In the genomic region with DNA sequence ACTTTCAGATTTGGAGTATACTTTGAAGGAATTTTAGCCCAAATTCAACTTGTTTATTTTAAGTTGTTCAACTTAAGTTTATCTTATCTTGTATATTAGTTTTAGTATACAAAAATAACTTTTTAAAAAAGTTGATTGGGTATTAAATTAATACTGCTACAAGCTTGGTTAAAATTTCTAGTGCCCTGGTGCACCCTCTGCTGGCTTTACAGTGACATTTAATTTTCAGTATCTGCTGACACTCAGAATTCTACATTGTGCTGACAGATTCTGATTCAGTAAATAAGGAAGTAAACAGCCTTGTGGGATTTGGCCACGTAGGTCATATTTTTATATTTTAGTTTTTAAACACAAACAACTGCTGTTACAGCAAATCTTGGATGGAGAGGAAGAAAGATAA, we compare ENCODE assay signal across 8 cellular contexts. TPM values are rescaled to one million over a fixed set of nuclear protein-coding genes. Genes with fewer than 3 reads are reported as not detected.
A peak's percentile ranks its signal among the peaks of the same experiment; 100 is the strongest.
DNase-seq lines count a peak whose midpoint lies in the region; ATAC-seq and TF ChIP-seq lines count a peak whose summit lies in the region.

No MANE protein-coding gene starts in this region.

- H3K4me3 Mint-ChIP-seq in CD8-positive, alpha-beta memory T cell, result peak overlapping the region in 2 of 7 donors; percentile 29 to 50

- TF ChIP-seq POLR2A in stomach (IDR thresholded peaks at IDR 0.05), result no peak

- intact Hi-C loops in stomach (cut with DNase I; ENCODE audit: low total_unique reads), result no loop called here

- CTCF ChIA-PET in CD8-positive, alpha-beta memory T cell (lab: Charles Lee), result interaction anchor here (1.1 to 1.4 kb wide), 2 partner anchors 10 to 78 kb away, joined by 3 to 5 read pairs; no protein-coding TSS in a partner anchor

- DNase-seq in NCI-H1436 (lab: John Stamatoyannopoulos, UW) (peak; percentile 2), NCI-H1436 treated with DMSO at 0.1 percent for 48 hours (lab: John Stamatoyannopoulos, UW) (no peak), NAMALWA (ENCODE audit: low spot score) (peak; percentile 67), astrocyte of the spinal cord (ENCODE audit: low read depth, low spot score) (no peak), lung microvascular endothelial cell (ENCODE audit: low read depth in 2 of 2) (peak; percentile 15 to 49), stomach (no peak)
- no peak for DNase-seq in CD8-positive, alpha-beta memory T cell

- H3K9me3 Mint-ChIP-seq in CD8-positive, alpha-beta memory T cell, result peaks cover 0 to 3% (median 0%) of the 10 kb centered on the region in 5 donors

- POLR2A ChIA-PET in CD8-positive, alpha-beta memory T cell (lab: Charles Lee), result no interaction called here

- H3K4me3 ChIP-seq in astrocyte of the spinal cord (ENCODE audit: low read depth, low read length), result no peak overlapping the region
- no peak overlapping the region for H3K4me3 ChIP-seq in stomach
- no peak overlapping the region for H3K4me3 ChIP-seq in CD8-positive, alpha-beta memory T cell (ENCODE audit: low read length)

- H3K27me3 Mint-ChIP-seq in CD8-positive, alpha-beta memory T cell, result peaks cover 19 to 28% of the 10 kb centered on the region in 2 donors

- TF ChIP-seq CTCF in astrocyte of the spinal cord (IDR thresholded peaks at IDR 0.05; ENCODE audit: low read depth, low read length) (peak; percentile 22), stomach (IDR thresholded peaks at IDR 0.05) (peak in 3 of 7 experiments; percentile 27 to 40 (median 36))

- peaks cover 0 to 16% (median 0%) of the 10 kb centered on the region in 4 donors for H3K4me1 ChIP-seq in stomach
- peaks cover 7% of the 10 kb centered on the region for H3K4me1 ChIP-seq in CD8-positive, alpha-beta memory T cell (ENCODE audit: insufficient read depth, low read length)

- peaks cover 0 to 20% (median 8%) of the 10 kb centered on the region in 3 donors for H3K27me3 ChIP-seq in stomach
- no peaks in the 10 kb centered on the region for H3K27me3 ChIP-seq in CD8-positive, alpha-beta memory T cell (ENCODE audit: insufficient read depth, low read length, poor library complexity, severe bottlenecking)

- in situ Hi-C loops in astrocyte of the spinal cord (cut with HindIII; ENCODE audit: low sequenced_read_pairs), result no loop called here

- H3K27ac Mint-ChIP-seq in CD8-positive, alpha-beta memory T cell, result no peak overlapping the region

- H3K27ac ChIP-seq in stomach, result no peak overlapping the region
- no peak overlapping the region for H3K27ac ChIP-seq in CD8-positive, alpha-beta memory T cell (ENCODE audit: low read depth, low read length)

- H3K9me3 ChIP-seq in stomach, result no peaks in the 10 kb centered on the region
- H3K9me3 ChIP-seq in CD8-positive, alpha-beta memory T cell (ENCODE audit: low read length), result no peaks in the 10 kb centered on the region

- no peak for ATAC-seq in HG03039 (IDR thresholded peaks at IDR 0.05; ENCODE audit: unreplicated experiment)

- TF ChIP-seq EP300 in stomach (IDR thresholded peaks at IDR 0.05), result no peak

- WGBS in stomach, 5 donors, result 0% methylated on average over 1 of the region's 1 CpG

- no peaks in the 10 kb centered on the region for H3K36me3 ChIP-seq in stomach
- no peaks in the 10 kb centered on the region for H3K36me3 ChIP-seq in CD8-positive, alpha-beta memory T cell (ENCODE audit: insufficient read depth, low read length)

- H3K4me1 Mint-ChIP-seq in CD8-positive, alpha-beta memory T cell, result peaks cover 4 to 28% (median 9%) of the 10 kb centered on the region in 3 donors

- H3K36me3 Mint-ChIP-seq in CD8-positive, alpha-beta memory T cell, result no peaks in the 10 kb centered on the region

RNA-seq across cellular contexts. Expression of a gene that starts 2.9 kb away (rescaled TPM):
- total RNA-seq in lung microvascular endothelial cell (0.20 and 0.65 TPM in 2 replicates), stomach (10 to 100 TPM in 1 of 5 donors, 1 to 10 TPM in 3, not detected in 1; 1.6 to 26.1 (median 3.9) TPM)
- 1 to 10 TPM; 1.7 to 5.2 (median 1.8) TPM for polyA plus RNA-seq in stomach
- total RNA-seq in CD8-positive, alpha-beta memory T cell, result under 1 TPM; 0.53 to 0.57 TPM
- 1.1 TPM for polyA plus RNA-seq in CD8-positive, alpha-beta memory T cell

Comparison
In these comparisons a context has a peak if more than half of its experiments do, and no peak if none do; other contexts are left out.
1. DNase-seq: peak in NCI-H1436 (single experiment), NAMALWA (single experiment) and lung microvascular endothelial cell (2 of 2); none in NCI-H1436 treated with DMSO at 0.1 percent for 48 hours (single experiment), astrocyte of the spinal cord (single experiment), stomach (single experiment) and CD8-positive, alpha-beta memory T cell (0 of 5).